Comparison of ENCODE assay signal across 4 cellular contexts in the genomic region with DNA sequence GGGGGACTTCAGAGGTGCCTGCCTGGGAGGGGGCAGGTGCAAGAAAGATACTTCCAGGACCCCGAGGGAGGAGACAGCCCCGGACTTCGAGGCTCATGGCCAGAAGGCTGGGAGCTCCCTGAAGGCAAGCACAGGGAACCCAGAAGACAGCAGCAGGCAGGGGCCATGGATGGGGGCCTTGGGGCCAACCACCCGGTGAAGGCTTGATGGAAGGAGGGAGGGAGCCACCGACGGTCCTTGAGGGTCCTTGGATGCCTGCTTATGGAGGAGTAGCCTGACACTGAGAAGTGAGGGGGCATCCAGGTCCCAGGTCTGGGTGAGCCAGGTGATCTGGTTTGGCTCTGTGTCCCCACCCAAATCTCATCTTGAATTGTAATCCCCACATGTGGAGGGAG.
"Had no signal": no experiment of that assay in that cellular context is flagged by ENCODE, and none has a peak within 500 bp of the region (broad histone marks: within the 10 kb centered on the region; RNA-seq: fewer than 3 reads in every experiment).

No MANE protein-coding gene starts in this region.

- H3K27ac Mint-ChIP-seq: GM23338, H9 had no signal

- H2AFZ ChIP-seq: GM23338 had no signal

- H3K4me2 ChIP-seq: GM23338 had no signal

- H3K9me3 Mint-ChIP-seq: GM23338, H9 had no signal

- H3K4me3 Mint-ChIP-seq: GM23338, H9 had no signal

- DNase-seq: H9, HCEC 1CT, IMR-90 had no signal

- ATAC-seq: GM23338 had no signal

- H3K4me3 ChIP-seq: GM23338 had no signal
